In genomic region chr17:15966879-15967248, GRCh38 we compare ENCODE assay signal across 8 cellular contexts. TPM values are rescaled to one million over a fixed set of nuclear protein-coding genes. Genes with fewer than 3 reads are reported as not detected.
DNase-seq lines count a peak whose midpoint lies in the region; ATAC-seq and TF ChIP-seq lines count a peak whose summit lies in the region.

No MANE protein-coding gene starts in this region.

- peak overlapping the region; percentile 15 for H3K9ac ChIP-seq in H9 (ENCODE audit: extremely low read depth, insufficient read length, low read length)

- H3K9me3 Mint-ChIP-seq in H9: no peaks in the 10 kb centered on the region
- no peaks in the 10 kb centered on the region for H3K9me3 Mint-ChIP-seq in progenitor cell of endocrine pancreas (ENCODE audit: low read depth)

- intact Hi-C loops in left ventricle myocardium inferior (cut with micrococcal nuclease): no loop called here

- no peaks in the 10 kb centered on the region; the same call in 1 of the 2 replicates for H3K27me3 ChIP-seq in H9 (ENCODE audit: insufficient read depth, low read length)
- no peaks in the 10 kb centered on the region for H3K27me3 ChIP-seq in RWPE2 (ENCODE audit: insufficient read depth, poor library complexity, severe bottlenecking)
- no peaks in the 10 kb centered on the region for H3K27me3 ChIP-seq in left ventricle myocardium inferior (ENCODE audit: low read depth)

- peaks cover 6% of the 10 kb centered on the region for H3K27me3 Mint-ChIP-seq in H9 (ENCODE audit: low read depth)
- H3K27me3 Mint-ChIP-seq in progenitor cell of endocrine pancreas: peaks cover 6% of the 10 kb centered on the region

- no peak overlapping the region for H2BK20ac ChIP-seq in H9 (ENCODE audit: low read depth, low read length, poor library complexity, severe bottlenecking)

- H3K27ac Mint-ChIP-seq in H9 (peak overlapping the region; percentile 98 to 99 (median 99)), progenitor cell of endocrine pancreas (peak overlapping the region; percentile 85)

- peak overlapping the region; percentile 92 for H3K18ac ChIP-seq in H9 (ENCODE audit: insufficient read length, low read depth, low read length)

- H2AFZ ChIP-seq in H9 (ENCODE audit: low read length): no peak overlapping the region

- H3K9me3 ChIP-seq in H9 (ENCODE audit: control insufficient read depth, low read depth, low read length) (no peaks in the 10 kb centered on the region), RWPE2 (ENCODE audit: severe bottlenecking) (no peaks in the 10 kb centered on the region), left ventricle myocardium inferior (replicated peaks) (no peaks in the 10 kb centered on the region)

- WGBS in H9 (ENCODE audit: extremely low coverage, insufficient read length, low lambda C conversion rate): no CpG with 5 or more reads among the region's 11 CpGs

- H4K91ac ChIP-seq in H9 (ENCODE audit: insufficient read length, low read depth, low read length): no peak overlapping the region

- no peak overlapping the region for H3K56ac ChIP-seq in H9 (ENCODE audit: insufficient read length, low read depth, low read length)

- peak overlapping the region; percentile 49 for H2BK120ac ChIP-seq in H9 (ENCODE audit: low read depth, low read length, poor library complexity, severe bottlenecking)

- no peaks in the 10 kb centered on the region for H4K20me1 ChIP-seq in H9 (ENCODE audit: control insufficient read depth, insufficient read depth, insufficient read length)

- peak overlapping the region; percentile 41 for H3K4me2 ChIP-seq in H9 (ENCODE audit: insufficient read depth, insufficient read length, low read length)

- H3K27ac ChIP-seq in H9 (ENCODE audit: insufficient read length, low read depth, low read length) (peak overlapping the region; percentile 85), RWPE2 (ENCODE audit: poor library complexity, severe bottlenecking) (peak overlapping the region; percentile 89), left ventricle myocardium inferior (replicated peaks) (peak overlapping the region; percentile 61)

- no peak overlapping the region for H4K8ac ChIP-seq in H9 (replicated peaks; ENCODE audit: insufficient read length, low read depth, low read length)

- peaks cover 59 to 63% of the 10 kb centered on the region in 2 experiments for H3K4me1 Mint-ChIP-seq in H9
- H3K4me1 Mint-ChIP-seq in progenitor cell of endocrine pancreas (ENCODE audit: low read depth): peaks cover 16% of the 10 kb centered on the region

- no peak overlapping the region for H2BK15ac ChIP-seq in H9 (ENCODE audit: low read depth, low read length)

- no peak overlapping the region for H3K23ac ChIP-seq in H9 (ENCODE audit: insufficient read length, low read depth, low read length)

- H2AK5ac ChIP-seq in H9 (ENCODE audit: insufficient read length, low read length): no peak overlapping the region

- peaks cover 3% of the 10 kb centered on the region for H3K23me2 ChIP-seq in H9 (ENCODE audit: insufficient read length, low read depth, low read length, poor library complexity, severe bottlenecking)

- H3K36me3 Mint-ChIP-seq in H9 (ENCODE audit: insufficient read depth in 1 of 3, low read depth in 3 of 3) (no peaks in the 10 kb centered on the region; a peak in 2 of 7 replicates), progenitor cell of endocrine pancreas (ENCODE audit: insufficient read depth) (no peaks in the 10 kb centered on the region)

- H3K4me1 ChIP-seq in H9 (ENCODE audit: insufficient read depth, low read length): peaks cover 10% of the 10 kb centered on the region
- H3K4me1 ChIP-seq in RWPE2 (ENCODE audit: insufficient read depth, poor library complexity, severe bottlenecking): peaks cover 45% of the 10 kb centered on the region
- H3K4me1 ChIP-seq in left ventricle myocardium inferior: peaks cover 11% of the 10 kb centered on the region

- DNase-seq in H9 (peak; percentile 91), RWPE2 (ENCODE audit: low spot score) (no peak), left ventricle myocardium inferior (no peak), progenitor cell of endocrine pancreas (ENCODE audit: low spot score, unreplicated experiment) (no peak), NCI-H82 (lab: John Stamatoyannopoulos, UW) (no peak), cerebellar nuclear complex (lab: John Stamatoyannopoulos, UW) (no peak)

- H3K4me3 Mint-ChIP-seq in H9: peak overlapping the region; percentile 57 to 73
- H3K4me3 Mint-ChIP-seq in progenitor cell of endocrine pancreas (ENCODE audit: low read depth): peak overlapping the region; percentile 2

- peak overlapping the region; percentile 84 for H3K14ac ChIP-seq in H9 (ENCODE audit: insufficient read depth, low read length)

- H3K4me3 ChIP-seq in RWPE2 (ENCODE audit: severe bottlenecking) (no peak overlapping the region), left ventricle myocardium inferior (peak overlapping the region; percentile 25)

- H4K5ac ChIP-seq in H9 (ENCODE audit: insufficient read length, low read depth, low read length): peak overlapping the region; percentile 53

- no peak overlapping the region for H2BK12ac ChIP-seq in H9 (ENCODE audit: insufficient read length, low read depth, low read length)

- peak overlapping the region; percentile 4 for H2BK5ac ChIP-seq in H9 (ENCODE audit: insufficient read length, low read length)

- H3T11ph ChIP-seq in H9 (ENCODE audit: low read length): peak overlapping the region; percentile 81

- H3K79me2 ChIP-seq in H9 (ENCODE audit: insufficient read depth, low read length): no peaks in the 10 kb centered on the region; the same call in 1 of the 2 replicates

- ATAC-seq in RWPE2 (ENCODE audit: low read depth): peak; percentile 7; the same call in 1 of the 3 replicates
- no peak for ATAC-seq in GM21786 (IDR thresholded peaks at IDR 0.05; ENCODE audit: unreplicated experiment)
- no peak for ATAC-seq in HG03025 (IDR thresholded peaks at IDR 0.05; ENCODE audit: low FRiP score, unreplicated experiment)

- H3K79me1 ChIP-seq in H9 (ENCODE audit: insufficient read depth, low read depth, low read length, poor library complexity, severe bottlenecking): no peaks in the 10 kb centered on the region

- peaks cover 12% of the 10 kb centered on the region for H3K36me3 ChIP-seq in RWPE2 (ENCODE audit: low read depth)
- no peaks in the 10 kb centered on the region for H3K36me3 ChIP-seq in left ventricle myocardium inferior

- TF ChIP-seq CTCF in H9 (conservative IDR thresholded peaks at IDR 0.05) (no peak), RWPE2 (IDR thresholded peaks at IDR 0.05; ENCODE audit: poor library complexity, severe bottlenecking) (no peak), left ventricle myocardium inferior (IDR thresholded peaks at IDR 0.05; ENCODE audit: borderline replicate concordance) (no peak), progenitor cell of endocrine pancreas (IDR thresholded peaks at IDR 0.05; ENCODE audit: unreplicated experiment) (no peak)

- H3K4ac ChIP-seq in H9 (ENCODE audit: low read depth, low read length): peak overlapping the region; percentile 52; the same call in 1 of the 2 replicates

RNA-seq across cellular contexts. Expression of gene ADORA2B, which starts 21.9 kb away (rescaled TPM):
- total RNA-seq in H9 (2021): 3.1 and 3.2 TPM in 2 replicates
- 0.55 TPM for total RNA-seq in left ventricle myocardium inferior
- total RNA-seq in progenitor cell of endocrine pancreas: 0.48 and 0.67 TPM in 2 replicates

RNA-seq across cellular contexts. Expression of gene ZSWIM7, which starts 32.6 kb away (rescaled TPM):
- 35.8 and 37.8 TPM in 2 replicates for total RNA-seq in H9 (2021)
- 17.2 TPM for total RNA-seq in left ventricle myocardium inferior
- 27.9 and 35.4 TPM in 2 replicates for total RNA-seq in progenitor cell of endocrine pancreas

RNA-seq across cellular contexts. Expression of gene TTC19, which starts 32.8 kb away (rescaled TPM):
- total RNA-seq in H9 (2021) (59.5 and 64.3 TPM in 2 replicates), left ventricle myocardium inferior (21.4 TPM), progenitor cell of endocrine pancreas (42.2 and 42.5 TPM in 2 replicates)
